1 cellular context compared by ENCODE assay signal in the genomic region with DNA sequence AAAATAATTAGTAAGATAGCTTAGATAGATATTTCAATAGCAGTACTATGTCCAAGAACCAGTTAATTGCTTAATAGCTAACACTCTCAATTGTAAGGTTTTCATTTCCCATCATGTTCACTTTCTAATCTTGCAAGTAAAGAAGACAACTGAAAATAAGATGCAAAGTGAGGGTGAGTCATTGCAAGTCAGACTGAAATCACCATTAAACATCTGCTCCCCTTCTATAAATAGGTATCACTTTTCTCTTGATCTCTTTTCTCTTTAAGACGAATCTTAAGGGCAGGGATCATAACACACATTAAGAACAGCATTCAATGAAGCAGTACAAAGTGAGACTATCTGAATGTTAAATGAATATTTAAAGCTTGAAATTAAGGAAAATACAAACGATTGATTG.
TF ChIP-seq lines count a peak whose summit lies in the region.

No MANE protein-coding gene starts in this region.

TF ChIP-seq in K562, 482 proteins besides CTCF, POLR2A, EP300 and RAD21 (continued from another document and continues in another):
- TF ChIP-seq, protein P1, sequence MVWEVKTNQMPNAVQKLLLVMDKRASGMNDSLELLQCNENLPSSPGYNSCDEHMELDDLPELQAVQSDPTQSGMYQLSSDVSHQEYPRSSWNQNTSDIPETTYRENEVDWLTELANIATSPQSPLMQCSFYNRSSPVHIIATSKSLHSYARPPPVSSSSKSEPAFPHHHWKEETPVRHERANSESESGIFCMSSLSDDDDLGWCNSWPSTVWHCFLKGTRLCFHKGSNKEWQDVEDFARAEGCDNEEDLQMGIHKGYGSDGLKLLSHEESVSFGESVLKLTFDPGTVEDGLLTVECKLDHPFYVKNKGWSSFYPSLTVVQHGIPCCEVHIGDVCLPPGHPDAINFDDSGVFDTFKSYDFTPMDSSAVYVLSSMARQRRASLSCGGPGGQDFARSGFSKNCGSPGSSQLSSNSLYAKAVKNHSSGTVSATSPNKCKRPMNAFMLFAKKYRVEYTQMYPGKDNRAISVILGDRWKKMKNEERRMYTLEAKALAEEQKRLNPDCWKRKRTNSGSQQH (CRISPR knock-in tag; IDR thresholded peaks at IDR 0.05) = no peak
- TF ChIP-seq, protein P2, sequence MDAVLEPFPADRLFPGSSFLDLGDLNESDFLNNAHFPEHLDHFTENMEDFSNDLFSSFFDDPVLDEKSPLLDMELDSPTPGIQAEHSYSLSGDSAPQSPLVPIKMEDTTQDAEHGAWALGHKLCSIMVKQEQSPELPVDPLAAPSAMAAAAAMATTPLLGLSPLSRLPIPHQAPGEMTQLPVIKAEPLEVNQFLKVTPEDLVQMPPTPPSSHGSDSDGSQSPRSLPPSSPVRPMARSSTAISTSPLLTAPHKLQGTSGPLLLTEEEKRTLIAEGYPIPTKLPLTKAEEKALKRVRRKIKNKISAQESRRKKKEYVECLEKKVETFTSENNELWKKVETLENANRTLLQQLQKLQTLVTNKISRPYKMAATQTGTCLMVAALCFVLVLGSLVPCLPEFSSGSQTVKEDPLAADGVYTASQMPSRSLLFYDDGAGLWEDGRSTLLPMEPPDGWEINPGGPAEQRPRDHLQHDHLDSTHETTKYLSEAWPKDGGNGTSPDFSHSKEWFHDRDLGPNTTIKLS (IDR thresholded peaks at IDR 0.05; ENCODE audit: borderline replicate concordance, low read depth) = no peak
- TF ChIP-seq SMARCE1 (IDR thresholded peaks at IDR 0.05) = peak; percentile 59; the same call in 1 of the 2 replicates
- TF ChIP-seq THRAP3 (IDR thresholded peaks at IDR 0.05; ENCODE audit: borderline replicate concordance) = no peak
- TF ChIP-seq ATF7 (IDR thresholded peaks at IDR 0.05) = no peak
- TF ChIP-seq DIDO1 (tag; IDR thresholded peaks at IDR 0.05; ENCODE audit: low read depth) = no peak
- TF ChIP-seq SNRNP70 (optimal IDR thresholded peaks at IDR 0.05; ENCODE audit: low read depth, low read length) = no peak
- no peak for TF ChIP-seq TAF7 (tag; IDR thresholded peaks at IDR 0.05)
- TF ChIP-seq, protein P3, sequence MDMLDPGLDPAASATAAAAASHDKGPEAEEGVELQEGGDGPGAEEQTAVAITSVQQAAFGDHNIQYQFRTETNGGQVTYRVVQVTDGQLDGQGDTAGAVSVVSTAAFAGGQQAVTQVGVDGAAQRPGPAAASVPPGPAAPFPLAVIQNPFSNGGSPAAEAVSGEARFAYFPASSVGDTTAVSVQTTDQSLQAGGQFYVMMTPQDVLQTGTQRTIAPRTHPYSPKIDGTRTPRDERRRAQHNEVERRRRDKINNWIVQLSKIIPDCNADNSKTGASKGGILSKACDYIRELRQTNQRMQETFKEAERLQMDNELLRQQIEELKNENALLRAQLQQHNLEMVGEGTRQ (CRISPR knock-in tag; IDR thresholded peaks at IDR 0.05) = no peak
- no peak for TF ChIP-seq ZNF146 (CRISPR knock-in tag; IDR thresholded peaks at IDR 0.05; ENCODE audit: unreplicated experiment)
- no peak for TF ChIP-seq KAT2B (IDR thresholded peaks at IDR 0.05; ENCODE audit: low read depth, low read length)
- no peak for TF ChIP-seq EHMT2 (IDR thresholded peaks at IDR 0.05)
- TF ChIP-seq ZNF140 (CRISPR knock-in tag; IDR thresholded peaks at IDR 0.05) = no peak
- TF ChIP-seq SRF (CRISPR knock-in tag; IDR thresholded peaks at IDR 0.05) = no peak
- peak; percentile 88 for TF ChIP-seq TCF3 (CRISPR knock-in tag; IDR thresholded peaks at IDR 0.05)
- TF ChIP-seq ZNF12 (CRISPR knock-in tag; IDR thresholded peaks at IDR 0.05) = no peak
- TF ChIP-seq, protein P4, sequence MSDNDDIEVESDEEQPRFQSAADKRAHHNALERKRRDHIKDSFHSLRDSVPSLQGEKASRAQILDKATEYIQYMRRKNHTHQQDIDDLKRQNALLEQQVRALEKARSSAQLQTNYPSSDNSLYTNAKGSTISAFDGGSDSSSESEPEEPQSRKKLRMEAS (CRISPR knock-in tag; IDR thresholded peaks at IDR 0.05) = no peak
- no peak for TF ChIP-seq FOXA3 (CRISPR knock-in tag; conservative IDR thresholded peaks at IDR 0.05 in 1 of 2, IDR thresholded peaks at IDR 0.05 in 1 of 2)
- no peak for TF ChIP-seq NFXL1 (CRISPR knock-in tag; IDR thresholded peaks at IDR 0.05)
- TF ChIP-seq ELF4 (CRISPR knock-in tag; IDR thresholded peaks at IDR 0.05) = no peak
- TF ChIP-seq ZC3H11A (IDR thresholded peaks at IDR 0.05; ENCODE audit: low read depth, low read length) = no peak
- no peak for TF ChIP-seq ZNF778 (CRISPR knock-in tag; IDR thresholded peaks at IDR 0.05)
- no peak for TF ChIP-seq E2F3 (CRISPR knock-in tag; IDR thresholded peaks at IDR 0.05)
- TF ChIP-seq YBX1 (IDR thresholded peaks at IDR 0.05) = no peak
- no peak for TF ChIP-seq ZNF124 (CRISPR knock-in tag; IDR thresholded peaks at IDR 0.05)
- TF ChIP-seq, protein P5, sequence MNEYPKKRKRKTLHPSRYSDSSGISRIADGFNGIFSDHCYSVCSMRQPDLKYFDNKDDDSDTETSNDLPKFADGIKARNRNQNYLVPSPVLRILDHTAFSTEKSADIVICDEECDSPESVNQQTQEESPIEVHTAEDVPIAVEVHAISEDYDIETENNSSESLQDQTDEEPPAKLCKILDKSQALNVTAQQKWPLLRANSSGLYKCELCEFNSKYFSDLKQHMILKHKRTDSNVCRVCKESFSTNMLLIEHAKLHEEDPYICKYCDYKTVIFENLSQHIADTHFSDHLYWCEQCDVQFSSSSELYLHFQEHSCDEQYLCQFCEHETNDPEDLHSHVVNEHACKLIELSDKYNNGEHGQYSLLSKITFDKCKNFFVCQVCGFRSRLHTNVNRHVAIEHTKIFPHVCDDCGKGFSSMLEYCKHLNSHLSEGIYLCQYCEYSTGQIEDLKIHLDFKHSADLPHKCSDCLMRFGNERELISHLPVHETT (CRISPR knock-in tag; conservative IDR thresholded peaks at IDR 0.05 in 1 of 2, IDR thresholded peaks at IDR 0.05 in 1 of 2) = no peak
- TF ChIP-seq, protein P6, sequence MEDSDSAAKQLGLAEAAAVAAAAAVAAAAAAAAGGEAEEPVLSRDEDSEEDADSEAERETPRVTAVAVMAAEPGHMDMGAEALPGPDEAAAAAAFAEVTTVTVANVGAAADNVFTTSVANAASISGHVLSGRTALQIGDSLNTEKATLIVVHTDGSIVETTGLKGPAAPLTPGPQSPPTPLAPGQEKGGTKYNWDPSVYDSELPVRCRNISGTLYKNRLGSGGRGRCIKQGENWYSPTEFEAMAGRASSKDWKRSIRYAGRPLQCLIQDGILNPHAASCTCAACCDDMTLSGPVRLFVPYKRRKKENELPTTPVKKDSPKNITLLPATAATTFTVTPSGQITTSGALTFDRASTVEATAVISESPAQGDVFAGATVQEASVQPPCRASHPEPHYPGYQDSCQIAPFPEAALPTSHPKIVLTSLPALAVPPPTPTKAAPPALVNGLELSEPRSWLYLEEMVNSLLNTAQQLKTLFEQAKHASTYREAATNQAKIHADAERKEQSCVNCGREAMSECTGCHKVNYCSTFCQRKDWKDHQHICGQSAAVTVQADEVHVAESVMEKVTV (CRISPR knock-in tag; IDR thresholded peaks at IDR 0.05) = no peak
- 0 out of 2 replicates have a peak, but pooled peaks have one; percentile 35 for TF ChIP-seq LEF1 (IDR thresholded peaks at IDR 0.05)
- peak; percentile 63 for TF ChIP-seq DPF2 (IDR thresholded peaks at IDR 0.05)
- TF ChIP-seq ZNF830 (CRISPR knock-in tag; IDR thresholded peaks at IDR 0.05) = no peak
- TF ChIP-seq NFRKB (IDR thresholded peaks at IDR 0.05; ENCODE audit: low read depth) = no peak
- TF ChIP-seq GATA2 (CRISPR knock-in tag; IDR thresholded peaks at IDR 0.05) = peak; percentile 40; the same call in 1 of the 2 replicates
- no peak for TF ChIP-seq ZNF217 (CRISPR knock-in tag; IDR thresholded peaks at IDR 0.05)
- TF ChIP-seq, protein P7, sequence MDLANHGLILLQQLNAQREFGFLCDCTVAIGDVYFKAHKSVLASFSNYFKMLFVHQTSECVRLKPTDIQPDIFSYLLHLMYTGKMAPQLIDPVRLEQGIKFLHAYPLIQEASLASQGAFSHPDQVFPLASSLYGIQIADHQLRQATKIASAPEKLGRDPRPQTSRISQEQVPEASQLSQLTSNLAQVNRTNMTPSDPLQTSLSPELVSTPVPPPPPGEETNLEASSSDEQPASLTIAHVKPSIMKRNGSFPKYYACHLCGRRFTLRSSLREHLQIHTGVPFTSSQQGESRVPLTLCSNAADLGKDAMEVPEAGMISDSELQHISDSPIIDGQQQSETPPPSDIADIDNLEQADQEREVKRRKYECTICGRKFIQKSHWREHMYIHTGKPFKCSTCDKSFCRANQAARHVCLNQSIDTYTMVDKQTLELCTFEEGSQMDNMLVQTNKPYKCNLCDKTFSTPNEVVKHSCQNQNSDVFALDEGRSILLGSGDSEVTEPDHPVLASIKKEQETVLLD (IDR thresholded peaks at IDR 0.05) = no peak
- TF ChIP-seq, protein P8, sequence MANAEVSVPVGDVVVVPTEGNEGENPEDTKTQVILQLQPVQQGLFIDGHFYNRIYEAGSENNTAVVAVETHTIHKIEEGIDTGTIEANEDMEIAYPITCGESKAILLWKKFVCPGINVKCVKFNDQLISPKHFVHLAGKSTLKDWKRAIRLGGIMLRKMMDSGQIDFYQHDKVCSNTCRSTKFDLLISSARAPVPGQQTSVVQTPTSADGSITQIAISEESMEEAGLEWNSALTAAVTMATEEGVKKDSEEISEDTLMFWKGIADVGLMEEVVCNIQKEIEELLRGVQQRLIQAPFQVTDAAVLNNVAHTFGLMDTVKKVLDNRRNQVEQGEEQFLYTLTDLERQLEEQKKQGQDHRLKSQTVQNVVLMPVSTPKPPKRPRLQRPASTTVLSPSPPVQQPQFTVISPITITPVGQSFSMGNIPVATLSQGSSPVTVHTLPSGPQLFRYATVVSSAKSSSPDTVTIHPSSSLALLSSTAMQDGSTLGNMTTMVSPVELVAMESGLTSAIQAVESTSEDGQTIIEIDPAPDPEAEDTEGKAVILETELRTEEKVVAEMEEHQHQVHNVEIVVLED (CRISPR knock-in tag; IDR thresholded peaks at IDR 0.05) = no peak
- no peak for TF ChIP-seq HOXB6 (CRISPR knock-in tag; IDR thresholded peaks at IDR 0.05; ENCODE audit: borderline replicate concordance)
- TF ChIP-seq, protein P9, sequence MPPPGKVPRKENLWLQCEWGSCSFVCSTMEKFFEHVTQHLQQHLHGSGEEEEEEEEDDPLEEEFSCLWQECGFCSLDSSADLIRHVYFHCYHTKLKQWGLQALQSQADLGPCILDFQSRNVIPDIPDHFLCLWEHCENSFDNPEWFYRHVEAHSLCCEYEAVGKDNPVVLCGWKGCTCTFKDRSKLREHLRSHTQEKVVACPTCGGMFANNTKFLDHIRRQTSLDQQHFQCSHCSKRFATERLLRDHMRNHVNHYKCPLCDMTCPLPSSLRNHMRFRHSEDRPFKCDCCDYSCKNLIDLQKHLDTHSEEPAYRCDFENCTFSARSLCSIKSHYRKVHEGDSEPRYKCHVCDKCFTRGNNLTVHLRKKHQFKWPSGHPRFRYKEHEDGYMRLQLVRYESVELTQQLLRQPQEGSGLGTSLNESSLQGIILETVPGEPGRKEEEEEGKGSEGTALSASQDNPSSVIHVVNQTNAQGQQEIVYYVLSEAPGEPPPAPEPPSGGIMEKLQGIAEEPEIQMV (tag; conservative IDR thresholded peaks at IDR 0.05; ENCODE audit: low read depth) = no peak
- TF ChIP-seq U2AF2 (optimal IDR thresholded peaks at IDR 0.05; ENCODE audit: low read depth, low read length) = no peak
- TF ChIP-seq, protein P10, sequence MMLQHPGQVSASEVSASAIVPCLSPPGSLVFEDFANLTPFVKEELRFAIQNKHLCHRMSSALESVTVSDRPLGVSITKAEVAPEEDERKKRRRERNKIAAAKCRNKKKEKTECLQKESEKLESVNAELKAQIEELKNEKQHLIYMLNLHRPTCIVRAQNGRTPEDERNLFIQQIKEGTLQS (IDR thresholded peaks at IDR 0.05) = peak; percentile 83
- TF ChIP-seq, protein P10 (CRISPR knock-in tag; conservative IDR thresholded peaks at IDR 0.05) = no peak
- TF ChIP-seq TEAD1 (CRISPR knock-in tag; IDR thresholded peaks at IDR 0.05) = no peak
- no peak for TF ChIP-seq ZKSCAN1 (IDR thresholded peaks at IDR 0.05; ENCODE audit: low read depth, low read length)
- TF ChIP-seq HMGN3 (IDR thresholded peaks at IDR 0.05; ENCODE audit: borderline replicate concordance, extremely low read depth, insufficient read length, low read depth, low read length) = no peak
- TF ChIP-seq ETV5 (CRISPR knock-in tag; IDR thresholded peaks at IDR 0.05; ENCODE audit: low read depth) = no peak
- TF ChIP-seq ZNF354B (CRISPR knock-in tag; IDR thresholded peaks at IDR 0.05) = no peak
- TF ChIP-seq, protein P11, sequence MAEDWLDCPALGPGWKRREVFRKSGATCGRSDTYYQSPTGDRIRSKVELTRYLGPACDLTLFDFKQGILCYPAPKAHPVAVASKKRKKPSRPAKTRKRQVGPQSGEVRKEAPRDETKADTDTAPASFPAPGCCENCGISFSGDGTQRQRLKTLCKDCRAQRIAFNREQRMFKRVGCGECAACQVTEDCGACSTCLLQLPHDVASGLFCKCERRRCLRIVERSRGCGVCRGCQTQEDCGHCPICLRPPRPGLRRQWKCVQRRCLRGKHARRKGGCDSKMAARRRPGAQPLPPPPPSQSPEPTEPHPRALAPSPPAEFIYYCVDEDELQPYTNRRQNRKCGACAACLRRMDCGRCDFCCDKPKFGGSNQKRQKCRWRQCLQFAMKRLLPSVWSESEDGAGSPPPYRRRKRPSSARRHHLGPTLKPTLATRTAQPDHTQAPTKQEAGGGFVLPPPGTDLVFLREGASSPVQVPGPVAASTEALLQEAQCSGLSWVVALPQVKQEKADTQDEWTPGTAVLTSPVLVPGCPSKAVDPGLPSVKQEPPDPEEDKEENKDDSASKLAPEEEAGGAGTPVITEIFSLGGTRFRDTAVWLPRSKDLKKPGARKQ (CRISPR knock-in tag; IDR thresholded peaks at IDR 0.05) = no peak
- no peak for TF ChIP-seq SAFB (IDR thresholded peaks at IDR 0.05; ENCODE audit: borderline replicate concordance, low read depth, low read length)
- peak; percentile 69 for TF ChIP-seq CBFA2T3 (IDR thresholded peaks at IDR 0.05)
- no peak for TF ChIP-seq MYBL2 (IDR thresholded peaks at IDR 0.05; ENCODE audit: low read depth)
- TF ChIP-seq MYBL2 (CRISPR knock-in tag; IDR thresholded peaks at IDR 0.05; ENCODE audit: borderline replicate concordance) = no peak
- peak; percentile 35; the same call in 1 of the 2 replicates for TF ChIP-seq NCOR1 (IDR thresholded peaks at IDR 0.05)
- TF ChIP-seq RBFOX2 (IDR thresholded peaks at IDR 0.05; ENCODE audit: low read depth, low read length) = no peak
- TF ChIP-seq PHTF2 (CRISPR knock-in tag; IDR thresholded peaks at IDR 0.05) = no peak
- no peak for TF ChIP-seq CAMTA2 (CRISPR knock-in tag; conservative IDR thresholded peaks at IDR 0.05)
- TF ChIP-seq MTA3 (IDR thresholded peaks at IDR 0.05; ENCODE audit: borderline replicate concordance) = no peak
- TF ChIP-seq ZNF699 (CRISPR knock-in tag; IDR thresholded peaks at IDR 0.05; ENCODE audit: insufficient replicate concordance) = no peak
- no peak for TF ChIP-seq CEBPG (CRISPR knock-in tag; IDR thresholded peaks at IDR 0.05)
- TF ChIP-seq CEBPG (tag; conservative IDR thresholded peaks at IDR 0.05 in 1 of 2, IDR thresholded peaks at IDR 0.05 in 1 of 2) = peak in 1 of 2 experiments; percentile 41; a peak in 2 of 4 replicates
- TF ChIP-seq DMBX1 (CRISPR knock-in tag; IDR thresholded peaks at IDR 0.05; ENCODE audit: borderline replicate concordance) = no peak
- TF ChIP-seq ZNF232 (CRISPR knock-in tag; IDR thresholded peaks at IDR 0.05) = no peak
- TF ChIP-seq NFIX (CRISPR knock-in tag; IDR thresholded peaks at IDR 0.05; ENCODE audit: low read depth) = no peak
- TF ChIP-seq ETV1 (tag; conservative IDR thresholded peaks at IDR 0.05; ENCODE audit: low read depth) = no peak
- no peak for TF ChIP-seq MCM2 (IDR thresholded peaks at IDR 0.05; ENCODE audit: low read depth)
